Comparison of ENCODE assay signal across 12 cellular contexts in genomic region chr5:169979871-169980270, GRCh38. TPM values are rescaled to one million over a fixed set of nuclear protein-coding genes. Genes with fewer than 3 reads are reported as not detected.
DNase-seq lines count a peak whose midpoint lies in the region; ATAC-seq and TF ChIP-seq lines count a peak whose summit lies in the region.
"Had no signal": no experiment of that assay in that cellular context is flagged by ENCODE, and none has a peak within 500 bp of the region (broad histone marks: within the 10 kb centered on the region; RNA-seq: fewer than 3 reads in every experiment).

No MANE protein-coding gene starts in this region.

- no peak overlapping the region for H3K14ac ChIP-seq in mesenchymal stem cell (ENCODE audit: low read length in 2 of 2)

- H3K27ac ChIP-seq in left ventricle myocardium inferior (replicated peaks) (no peak overlapping the region), right atrium auricular region (no peak overlapping the region), dorsolateral prefrontal cortex (peak overlapping the region in 52 of 59 donors; percentile 32 to 89 (median 70)), mesenchymal stem cell (ENCODE audit: low read length, poor library complexity, severe bottlenecking) (peak overlapping the region; percentile 63)
- H3K27ac ChIP-seq: psoas muscle, SK-N-MC had no signal

- peak overlapping the region; percentile 48 for H3K4me3 ChIP-seq in left ventricle myocardium inferior
- no peak overlapping the region for H3K4me3 ChIP-seq in right atrium auricular region
- H3K4me3 ChIP-seq in dorsolateral prefrontal cortex, result peak overlapping the region; percentile 29 to 81 (median 62)
- peak overlapping the region in 1 of 2 experiments; percentile 85 for H3K4me3 ChIP-seq in mesenchymal stem cell (ENCODE audit: insufficient read depth in 1 of 2, low read depth in 1 of 2, low read length in 2 of 2)
- H3K4me3 ChIP-seq: psoas muscle, SK-N-MC had no signal

- peak overlapping the region; percentile 50 for H4K8ac ChIP-seq in mesenchymal stem cell (ENCODE audit: low read length)

- no peak overlapping the region for H2BK5ac ChIP-seq in mesenchymal stem cell (ENCODE audit: low read depth, low read length, poor library complexity, severe bottlenecking)

- H3K9me3 ChIP-seq in left ventricle myocardium inferior (replicated peaks), result no peaks in the 10 kb centered on the region
- H3K9me3 ChIP-seq in right atrium auricular region, result no peaks in the 10 kb centered on the region
- no peaks in the 10 kb centered on the region for H3K9me3 ChIP-seq in mesenchymal stem cell (ENCODE audit: control insufficient read depth, low read length)
- H3K9me3 ChIP-seq: psoas muscle had no signal

- ATAC-seq in effector memory CD8-positive, alpha-beta T cell (replicated peaks), result no peak
- ATAC-seq in HG03025 (IDR thresholded peaks at IDR 0.05; ENCODE audit: low FRiP score, unreplicated experiment) (no peak), GM19397 (IDR thresholded peaks at IDR 0.05; ENCODE audit: unreplicated experiment) (no peak)

- H3K23ac ChIP-seq in mesenchymal stem cell (ENCODE audit: low read length in 2 of 2), result no peak overlapping the region

- TF ChIP-seq CTCF in left ventricle myocardium inferior (IDR thresholded peaks at IDR 0.05; ENCODE audit: borderline replicate concordance) (no peak), right atrium auricular region (IDR thresholded peaks at IDR 0.05) (no peak), dorsolateral prefrontal cortex (IDR thresholded peaks at IDR 0.05 in 54 of 56, conservative IDR thresholded peaks at IDR 0.05 in 2 of 56; ENCODE audit: low read depth in 1 of 56, partially characterized antibody in 56 of 56) (no peak), type B pancreatic cell (conservative IDR thresholded peaks at IDR 0.05) (no peak)

- H2AK5ac ChIP-seq in mesenchymal stem cell (ENCODE audit: low read length, severe bottlenecking), result no peak overlapping the region

- H3K27me3 Mint-ChIP-seq in type B pancreatic cell, result peaks cover 53% of the 10 kb centered on the region
- H3K27me3 Mint-ChIP-seq in effector memory CD8-positive, alpha-beta T cell, result no peaks in the 10 kb centered on the region
- H3K27me3 Mint-ChIP-seq: activated CD4-positive, alpha-beta T cell treated with anti-CD3 and anti-CD28 coated beads for 36 hours had no signal

- peak overlapping the region; percentile 81 for H3K4me2 ChIP-seq in mesenchymal stem cell (ENCODE audit: low read length, poor library complexity, severe bottlenecking)

- peak overlapping the region; percentile 82 for H3K4me3 Mint-ChIP-seq in type B pancreatic cell
- H3K4me3 Mint-ChIP-seq in effector memory CD8-positive, alpha-beta T cell, result no peak overlapping the region
- H3K4me3 Mint-ChIP-seq: activated CD4-positive, alpha-beta T cell treated with anti-CD3 and anti-CD28 coated beads for 36 hours had no signal

- peak overlapping the region in 1 of 2 experiments; percentile 79 for H3K4ac ChIP-seq in mesenchymal stem cell (ENCODE audit: low read depth in 1 of 2, low read length in 2 of 2)

- no peak overlapping the region for H2BK12ac ChIP-seq in mesenchymal stem cell (ENCODE audit: low read length in 2 of 2)

- H3K36me3 ChIP-seq in left ventricle myocardium inferior (no peaks in the 10 kb centered on the region), right atrium auricular region (no peaks in the 10 kb centered on the region), mesenchymal stem cell (ENCODE audit: control insufficient read depth in 1 of 2, insufficient read depth in 2 of 2, low read depth in 1 of 2, low read length in 2 of 2) (no peaks in the 10 kb centered on the region)

- no peak for DNase-seq in left ventricle myocardium inferior
- no peak for DNase-seq in right atrium auricular region (ENCODE audit: low spot score)
- DNase-seq in dorsolateral prefrontal cortex, result no peak
- no peak for DNase-seq in mesenchymal stem cell
- no peak for DNase-seq in type B pancreatic cell (ENCODE audit: extremely low spot score, unreplicated experiment)
- no peak for DNase-seq in effector memory CD8-positive, alpha-beta T cell
- DNase-seq: activated gamma-delta T cell had no signal

- H3K18ac ChIP-seq in mesenchymal stem cell (ENCODE audit: low read depth in 1 of 2, low read length in 2 of 2), result peak overlapping the region in 1 of 2 experiments; percentile 60

- intact Hi-C loops in left ventricle myocardium inferior (cut with micrococcal nuclease), result loop anchor here (10.0 kb wide), 1 partner anchor 275 kb away; no protein-coding TSS in a partner anchor
- intact Hi-C loops in dorsolateral prefrontal cortex (cut with DNase I), result loop anchor here (1.0 to 10.0 kb wide), 9 partner anchors 65 to 395 kb away; partner anchors contain the start of gene SPDL1 (in 1 of the 2)

- peaks cover 21% of the 10 kb centered on the region for H3K4me1 Mint-ChIP-seq in type B pancreatic cell (ENCODE audit: unreplicated experiment)
- H3K4me1 Mint-ChIP-seq in effector memory CD8-positive, alpha-beta T cell (ENCODE audit: low read depth in 2 of 2), result peaks cover 3 to 5% of the 10 kb centered on the region in 2 donors
- H3K4me1 Mint-ChIP-seq: activated CD4-positive, alpha-beta T cell treated with anti-CD3 and anti-CD28 coated beads for 36 hours had no signal

- H3K9ac ChIP-seq in mesenchymal stem cell (ENCODE audit: low read length), result peak overlapping the region; percentile 93

- 19% methylated on average over 3 of the region's 3 CpGs for WGBS in mesenchymal stem cell

- no peak overlapping the region for H3K27ac Mint-ChIP-seq in type B pancreatic cell
- H3K27ac Mint-ChIP-seq in effector memory CD8-positive, alpha-beta T cell, result no peak overlapping the region
- H3K27ac Mint-ChIP-seq: activated CD4-positive, alpha-beta T cell treated with anti-CD3 and anti-CD28 coated beads for 36 hours had no signal

- H2BK120ac ChIP-seq in mesenchymal stem cell (ENCODE audit: low read depth, low read length), result peak overlapping the region; percentile 23

- H2AFZ ChIP-seq in mesenchymal stem cell (ENCODE audit: low read depth, low read length), result no peak overlapping the region

- peaks cover 7% of the 10 kb centered on the region for H3K79me1 ChIP-seq in mesenchymal stem cell (replicated peaks; ENCODE audit: low read length, poor library complexity, severe bottlenecking)

- H3K36me3 Mint-ChIP-seq in type B pancreatic cell, result no peaks in the 10 kb centered on the region
- H3K36me3 Mint-ChIP-seq in effector memory CD8-positive, alpha-beta T cell (ENCODE audit: insufficient read depth), result peaks cover 25% of the 10 kb centered on the region

- H3K27me3 ChIP-seq in left ventricle myocardium inferior (ENCODE audit: low read depth) (peaks cover 78% of the 10 kb centered on the region), right atrium auricular region (no peaks in the 10 kb centered on the region), dorsolateral prefrontal cortex (no peaks in the 10 kb centered on the region), mesenchymal stem cell (ENCODE audit: control insufficient read depth in 1 of 2, insufficient read depth in 1 of 2, low read length in 2 of 2) (no peaks in the 10 kb centered on the region)

- H4K91ac ChIP-seq in mesenchymal stem cell (ENCODE audit: low read length), result no peak overlapping the region

- H3K4me1 ChIP-seq in left ventricle myocardium inferior (peaks cover 20% of the 10 kb centered on the region), right atrium auricular region (peaks cover 0 to 9% of the 10 kb centered on the region in 2 donors), mesenchymal stem cell (ENCODE audit: control insufficient read depth, insufficient read depth, low read depth, low read length) (peaks cover 9% of the 10 kb centered on the region)
- H3K4me1 ChIP-seq: psoas muscle had no signal

- H3K9me3 Mint-ChIP-seq in type B pancreatic cell, result no peaks in the 10 kb centered on the region
- H3K9me3 Mint-ChIP-seq in effector memory CD8-positive, alpha-beta T cell, result no peaks in the 10 kb centered on the region

- no peak overlapping the region for H2BK15ac ChIP-seq in mesenchymal stem cell (ENCODE audit: low read depth, poor library complexity, severe bottlenecking)

RNA-seq across cellular contexts. Expression of gene INSYN2B, which starts 0.4 kb away (rescaled TPM):
- 0.08 TPM for total RNA-seq in left ventricle myocardium inferior
- total RNA-seq in right atrium auricular region, result under 1 TPM in 1 of 2 donors, not detected in 1; 0.75 TPM
- 10 to 100 TPM in 11 of 120 experiments, 1 to 10 TPM in 109; 3.2 to 17.3 (median 6.9) TPM for total RNA-seq in dorsolateral prefrontal cortex
- 10.6 TPM for polyA plus RNA-seq in mesenchymal stem cell (2013, experiment 1 of 2)
- 10.6 TPM for polyA plus RNA-seq in mesenchymal stem cell (2013, experiment 2 of 2)
- 1.5 TPM in 1 of 2 replicates, not detected in the other for total RNA-seq in type B pancreatic cell (ENCODE audit: low replicate concordance)
- total RNA-seq: activated CD4-positive, alpha-beta T cell treated with anti-CD3 and anti-CD28 coated beads for 36 hours; psoas muscle had no signal

Comparison
In these comparisons a context has a peak if more than half of its experiments do, and no peak if none do; other contexts are left out.
1. H3K4me3 ChIP-seq: peak in left ventricle myocardium inferior (single experiment) and dorsolateral prefrontal cortex (59 of 59); none in right atrium auricular region (0 of 2).
2. H3K27ac ChIP-seq: peak in dorsolateral prefrontal cortex (52 of 59) and mesenchymal stem cell (single experiment); none in left ventricle myocardium inferior (single experiment) and right atrium auricular region (0 of 2).